In the genomic region with DNA sequence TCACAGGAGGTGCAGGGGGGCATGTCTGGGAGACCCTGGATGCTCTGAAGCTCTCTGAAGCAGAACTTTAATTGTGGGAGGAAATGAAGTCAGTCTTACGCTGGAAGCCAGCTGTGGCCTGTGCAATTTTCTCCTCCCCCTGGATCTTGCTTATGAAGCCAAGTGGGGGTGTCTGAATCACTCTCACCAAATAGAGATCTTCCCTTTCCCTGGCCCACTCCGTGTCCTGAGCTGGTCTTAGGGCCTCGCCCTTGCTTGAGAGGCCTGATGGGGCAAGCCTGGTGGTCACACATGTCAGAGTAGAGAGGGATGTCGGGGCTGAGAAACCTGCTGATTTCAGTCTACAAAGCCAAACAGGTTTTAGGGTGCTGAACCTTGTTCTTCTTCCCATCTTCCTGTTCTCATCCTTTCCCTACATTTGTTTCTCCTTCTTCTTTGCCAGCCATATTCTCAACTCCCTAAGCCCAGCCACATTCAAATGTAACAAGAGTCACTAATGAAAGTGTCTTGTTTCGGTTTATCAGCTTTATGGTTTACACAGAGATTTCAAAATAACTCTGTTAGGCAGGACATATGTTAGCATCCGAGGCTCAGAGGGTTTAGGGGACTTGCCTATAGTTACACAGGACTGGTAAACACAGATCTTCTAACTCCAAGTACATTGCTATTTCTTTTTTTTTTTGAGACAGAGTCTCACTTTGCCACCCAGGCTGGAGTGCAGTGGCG, we compare ENCODE assay signal across 15 cellular contexts.
A peak's percentile ranks its signal among the peaks of the same experiment; 100 is the strongest.
DNase-seq lines count a peak whose midpoint lies in the region; ATAC-seq and TF ChIP-seq lines count a peak whose summit lies in the region.
"Had no signal": no experiment of that assay in that cellular context is flagged by ENCODE, and none has a peak within 500 bp of the region (broad histone marks: within the 10 kb centered on the region; RNA-seq: fewer than 3 reads in every experiment).

No MANE protein-coding gene starts in this region.

- H3K9me3 ChIP-seq in esophagus muscularis mucosa (no peaks in the 10 kb centered on the region), muscle layer of duodenum (ENCODE audit: control insufficient read depth in 1 of 2, low read length in 2 of 2) (no peaks in the 10 kb centered on the region), uterus (no peaks in the 10 kb centered on the region)

- DNase-seq in SIG-M5 treated with dmso at 0.1 percent for 504 hours (lab: John Stamatoyannopoulos, UW; ENCODE audit: unreplicated experiment) (peak; percentile 9), SIG-M5 (lab: John Stamatoyannopoulos, UW) (no peak), esophagus muscularis mucosa (ENCODE audit: extremely low spot score) (no peak), uterus (peak; percentile 62 to 68), NCI-H1048 (lab: John Stamatoyannopoulos, UW) (no peak), NCI-H1694 treated with DMSO at 0.1 percent for 48 hours (lab: John Stamatoyannopoulos, UW) (no peak)
- DNase-seq: 8988T; activated CD4-positive, alpha-beta T cell treated with anti-CD3 and anti-CD28 coated beads for 36 hours; activated naive CD4-positive, alpha-beta T cell treated with anti-CD3 and anti-CD28 coated beads for 36 hours; GDM1; SHP77; stimulated activated naive CD4-positive, alpha-beta T cell treated with Interleukin-2 at 50 U/mL for 16 hours had no signal

- TF ChIP-seq CTCF in esophagus muscularis mucosa (IDR thresholded peaks at IDR 0.05) (no peak), uterus (IDR thresholded peaks at IDR 0.05) (no peak)

- TF ChIP-seq POLR2A in esophagus muscularis mucosa (IDR thresholded peaks at IDR 0.05; ENCODE audit: low read depth) (no peak), uterus (IDR thresholded peaks at IDR 0.05) (no peak)

- intact Hi-C loops in esophagus muscularis mucosa (cut with DNase I) = loop anchor here (10.0 kb wide), 1 partner anchor 212 kb away; a partner anchor contains a TSS
- intact Hi-C loops in uterus (cut with DNase I; ENCODE audit: low total_unique reads) = no loop called here

- 66% methylated on average over 7 of the region's 7 CpGs for WGBS in esophagus muscularis mucosa

- TF ChIP-seq EP300 in esophagus muscularis mucosa (IDR thresholded peaks at IDR 0.05) = no peak

- H3K27ac ChIP-seq in esophagus muscularis mucosa (replicated peaks in 1 of 4) (peak overlapping the region; percentile 56 to 67 (median 62)), muscle layer of duodenum (ENCODE audit: low read length) (peak overlapping the region; percentile 78), uterus (peak overlapping the region; percentile 81 to 82)

- H3K4me3 ChIP-seq in esophagus muscularis mucosa (no peak overlapping the region), muscle layer of duodenum (ENCODE audit: low read depth in 1 of 2, low read length in 2 of 2) (no peak overlapping the region), uterus (no peak overlapping the region)

- H3K36me3 ChIP-seq in esophagus muscularis mucosa (no peaks in the 10 kb centered on the region), muscle layer of duodenum (ENCODE audit: control insufficient read depth in 1 of 2, insufficient read depth in 2 of 2, low read length in 2 of 2) (no peaks in the 10 kb centered on the region), uterus (no peaks in the 10 kb centered on the region)

- ATAC-seq in GM21360 (IDR thresholded peaks at IDR 0.05; ENCODE audit: unreplicated experiment) = no peak
- ATAC-seq: activated CD4-positive, alpha-beta T cell treated with anti-CD3 and anti-CD28 coated beads for 36 hours; esophagus mucosa had no signal

- peaks cover 13 to 47% (median 36%) of the 10 kb centered on the region in 4 donors for H3K4me1 ChIP-seq in esophagus muscularis mucosa
- H3K4me1 ChIP-seq in muscle layer of duodenum (ENCODE audit: control insufficient read depth in 1 of 2, insufficient read depth in 2 of 2, low read length in 2 of 2) = peaks cover 0 to 18% of the 10 kb centered on the region in 2 donors
- no peaks in the 10 kb centered on the region for H3K4me1 ChIP-seq in uterus

- peaks cover 0 to 13% (median 5%) of the 10 kb centered on the region in 4 donors for H3K27me3 ChIP-seq in esophagus muscularis mucosa
- peaks cover 6% of the 10 kb centered on the region for H3K27me3 ChIP-seq in muscle layer of duodenum (ENCODE audit: low read depth, low read length)
- H3K27me3 ChIP-seq in uterus = no peaks in the 10 kb centered on the region

Comparison
In these comparisons a context has a peak if more than half of its experiments do, and no peak if none do; other contexts are left out.
1. DNase-seq: peak in SIG-M5 treated with dmso at 0.1 percent for 504 hours (single experiment) and uterus (2 of 2); none in SIG-M5 (single experiment), esophagus muscularis mucosa (single experiment), NCI-H1048 (single experiment) and NCI-H1694 treated with DMSO at 0.1 percent for 48 hours (single experiment).
2. Peak in every context shown above with its lines, with median percentiles within 50 percentile points of each other: H3K27ac ChIP-seq.